In genomic region chr2:189751080-189751658, GRCh38 we compare ENCODE assay signal across 8 cellular contexts. TPM values are rescaled to one million over a fixed set of nuclear protein-coding genes. Genes with fewer than 3 reads are reported as not detected.
DNase-seq lines count a peak whose midpoint lies in the region; ATAC-seq and TF ChIP-seq lines count a peak whose summit lies in the region.

No MANE protein-coding gene starts in this region.

- H3K4me1 Mint-ChIP-seq in T-helper 17 cell, result no peaks in the 10 kb centered on the region
- H3K4me1 Mint-ChIP-seq in naive thymus-derived CD4-positive, alpha-beta T cell, result peaks cover 0 to 4% (median 0%) of the 10 kb centered on the region in 7 donors

- no peak overlapping the region for H3K27ac Mint-ChIP-seq in T-helper 17 cell
- peak overlapping the region in 1 of 9 donors; percentile 1 for H3K27ac Mint-ChIP-seq in naive thymus-derived CD4-positive, alpha-beta T cell

- H3K27me3 ChIP-seq in dorsolateral prefrontal cortex, result no peaks in the 10 kb centered on the region
- H3K27me3 ChIP-seq in naive thymus-derived CD4-positive, alpha-beta T cell (ENCODE audit: control insufficient read depth in 2 of 2, insufficient read depth in 2 of 2, low read length in 2 of 2), result no peaks in the 10 kb centered on the region

- CTCF ChIA-PET in naive thymus-derived CD4-positive, alpha-beta T cell (lab: Charles Lee), result interaction anchor here (0.8 to 2.8 kb wide), 7 partner anchors 12 to 320 kb away, joined by 3 to 19 read pairs (median 5); partner anchors contain the start of genes ASNSD1 and OSGEPL1

- no peaks in the 10 kb centered on the region for H3K27me3 Mint-ChIP-seq in T-helper 17 cell
- no peaks in the 10 kb centered on the region for H3K27me3 Mint-ChIP-seq in naive thymus-derived CD4-positive, alpha-beta T cell

- H3K9me3 ChIP-seq in T-helper 17 cell (ENCODE audit: control insufficient read depth, low read length, poor library complexity, severe bottlenecking), result no peaks in the 10 kb centered on the region
- H3K9me3 ChIP-seq in naive thymus-derived CD4-positive, alpha-beta T cell (ENCODE audit: control insufficient read depth in 2 of 3, low read length in 3 of 3), result no peaks in the 10 kb centered on the region

- H3K4me3 ChIP-seq in dorsolateral prefrontal cortex, result no peak overlapping the region
- no peak overlapping the region for H3K4me3 ChIP-seq in naive thymus-derived CD4-positive, alpha-beta T cell (ENCODE audit: low read length)

- H3K36me3 ChIP-seq in naive thymus-derived CD4-positive, alpha-beta T cell (ENCODE audit: control insufficient read depth in 2 of 3, insufficient read depth in 3 of 3, low read length in 3 of 3), result peaks cover 3 to 43% (median 11%) of the 10 kb centered on the region in 3 experiments

- no peak overlapping the region for H3K4me3 Mint-ChIP-seq in T-helper 17 cell
- no peak overlapping the region for H3K4me3 Mint-ChIP-seq in naive thymus-derived CD4-positive, alpha-beta T cell

- POLR2A ChIA-PET in naive thymus-derived CD4-positive, alpha-beta T cell (lab: Charles Lee), result interaction anchor here (1.0 to 3.3 kb wide), 2 partner anchors 11 to 33 kb away, joined by 3 to 18 read pairs; partner anchors contain the start of genes ORMDL1, OSGEPL1 and PMS1

- DNase-seq in CD1c-positive myeloid dendritic cell (ENCODE audit: extremely low spot score) (peak; percentile 65), HT-29 (ENCODE audit: low spot score) (peak; percentile 71), T-helper 17 cell (peak in 1 of 3 donors; percentile 12), dorsolateral prefrontal cortex (no peak), ecto neural progenitor cell (ENCODE audit: low spot score) (no peak), NCI-H1048 (lab: John Stamatoyannopoulos, UW) (no peak)
- DNase-seq in naive thymus-derived CD4-positive, alpha-beta T cell, result peak in 7 of 9 donors; percentile 26 to 63 (median 49)

- TF ChIP-seq CTCF in GM12874 (IDR thresholded peaks at IDR 0.05; ENCODE audit: insufficient read depth, low read depth, low read length), result peak; percentile 52; the same call in 1 of the 2 replicates
- TF ChIP-seq CTCF in dorsolateral prefrontal cortex (IDR thresholded peaks at IDR 0.05 in 54 of 56, conservative IDR thresholded peaks at IDR 0.05 in 2 of 56; ENCODE audit: low read depth in 1 of 56, partially characterized antibody in 56 of 56), result peak in 54 of 56 donors; percentile 15 to 58 (median 44)

- H3K4me1 ChIP-seq in naive thymus-derived CD4-positive, alpha-beta T cell (ENCODE audit: control insufficient read depth in 2 of 2, insufficient read depth in 2 of 2, low read length in 2 of 2), result no peaks in the 10 kb centered on the region

- H3K36me3 Mint-ChIP-seq in T-helper 17 cell (ENCODE audit: low read depth), result no peaks in the 10 kb centered on the region
- peaks cover 3 to 22% (median 9%) of the 10 kb centered on the region in 5 donors for H3K36me3 Mint-ChIP-seq in naive thymus-derived CD4-positive, alpha-beta T cell

- no peaks in the 10 kb centered on the region for H3K9me3 Mint-ChIP-seq in naive thymus-derived CD4-positive, alpha-beta T cell

- intact Hi-C loops in dorsolateral prefrontal cortex (cut with DNase I), result no loop called here
- intact Hi-C loops in naive thymus-derived CD4-positive, alpha-beta T cell (cut with micrococcal nuclease), result loop anchor here (1.0 to 2.0 kb wide), 7 partner anchors 11 to 1052 kb away; partner anchors contain the start of genes ASNSD1 (in 2 of the 2) and OSGEPL1 (in 1 of the 2)

- H3K27ac ChIP-seq in dorsolateral prefrontal cortex, result no peak overlapping the region
- H3K27ac ChIP-seq in naive thymus-derived CD4-positive, alpha-beta T cell (ENCODE audit: low read depth, low read length), result no peak overlapping the region

- ATAC-seq in T-helper 17 cell, result peak; percentile 80
- ATAC-seq in naive thymus-derived CD4-positive, alpha-beta T cell, result peak; percentile 87

RNA-seq across cellular contexts. Expression of gene OSGEPL1, which starts 11.4 kb away (rescaled TPM):
- total RNA-seq in HT-29 (2014; rRNA removed; shearing (Covaris generic)), result 1.9 and 2.3 TPM in 2 replicates
- total RNA-seq in T-helper 17 cell (1 to 10 TPM; 4.2 to 4.3 TPM), dorsolateral prefrontal cortex (10 to 100 TPM in 49 of 120 experiments, 1 to 10 TPM in 71; 5.5 to 18.6 (median 9.7) TPM)
- total RNA-seq in naive thymus-derived CD4-positive, alpha-beta T cell, result 10 to 100 TPM in 2 of 5 experiments, 1 to 10 TPM in 3; 6.8 to 24.2 (median 7.2) TPM
- 10 to 100 TPM; 16.2 to 18.2 TPM for polyA plus RNA-seq in naive thymus-derived CD4-positive, alpha-beta T cell

RNA-seq across cellular contexts. Expression of gene ORMDL1, which starts 33.0 kb away (rescaled TPM):
- total RNA-seq in HT-29 (2014; rRNA removed; shearing (Covaris generic)), result 29.6 and 32.9 TPM in 2 replicates
- total RNA-seq in T-helper 17 cell (100 to 1,000 TPM; 119 to 145 TPM), dorsolateral prefrontal cortex (10 to 100 TPM; 31.6 to 78.1 (median 54.7) TPM)
- total RNA-seq in naive thymus-derived CD4-positive, alpha-beta T cell, result 100 to 1,000 TPM in 4 of 5 experiments, 10 to 100 TPM in 1; 80.1 to 208 (median 142) TPM
- polyA plus RNA-seq in naive thymus-derived CD4-positive, alpha-beta T cell, result 10 to 100 TPM; 70.5 to 85.1 TPM

RNA-seq across cellular contexts. Expression of gene PMS1, which starts 33.1 kb away (rescaled TPM):
- 6.9 and 10.4 TPM in 2 replicates for total RNA-seq in HT-29 (2014; rRNA removed; shearing (Covaris generic))
- total RNA-seq in T-helper 17 cell (10 to 100 TPM; 18.0 to 18.4 TPM), dorsolateral prefrontal cortex (10 to 100 TPM; 29.0 to 64.7 (median 45.8) TPM)
- total RNA-seq in naive thymus-derived CD4-positive, alpha-beta T cell, result 10 to 100 TPM; 18.2 to 30.1 (median 22.5) TPM
- polyA plus RNA-seq in naive thymus-derived CD4-positive, alpha-beta T cell, result 10 to 100 TPM; 11.1 to 13.7 TPM

Comparison
In these comparisons a context has a peak if more than half of its experiments do, and no peak if none do; other contexts are left out.
1. DNase-seq: peak in CD1c-positive myeloid dendritic cell (single experiment), HT-29 (single experiment) and naive thymus-derived CD4-positive, alpha-beta T cell (7 of 9); none in dorsolateral prefrontal cortex (0 of 10), ecto neural progenitor cell (single experiment) and NCI-H1048 (single experiment).
2. intact Hi-C loops: an anchor here in naive thymus-derived CD4-positive, alpha-beta T cell (1.0 to 2.0 kb wide); none called in dorsolateral prefrontal cortex.